8 cellular contexts compared by ENCODE assay signal in the genomic region with DNA sequence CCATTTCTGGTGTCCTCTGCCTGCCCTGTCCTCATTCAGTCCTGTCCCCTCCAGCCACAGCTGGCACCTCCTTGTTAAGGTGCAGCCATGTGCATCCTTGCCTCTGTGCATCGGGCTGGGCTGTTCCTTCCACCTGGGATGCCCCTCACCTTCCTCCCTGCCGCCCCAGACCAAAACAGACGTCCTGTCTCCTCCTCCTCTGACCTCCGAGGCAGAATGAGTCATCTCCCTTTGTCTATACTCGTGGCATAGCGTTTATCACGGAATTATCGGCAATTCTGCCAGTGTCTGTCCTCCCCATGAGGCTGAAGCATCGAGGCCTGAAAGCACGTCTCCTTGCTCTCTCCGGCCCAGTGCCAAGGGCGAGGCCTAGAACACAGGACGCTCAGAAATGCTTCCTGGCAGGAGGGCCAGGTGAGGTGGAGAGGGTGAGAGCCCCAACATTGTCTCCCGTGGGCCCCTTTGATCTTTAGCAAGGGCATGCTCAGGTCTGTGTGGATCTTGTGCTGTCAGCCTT. TPM values are rescaled to one million over a fixed set of nuclear protein-coding genes. Genes with fewer than 3 reads are reported as not detected.
DNase-seq lines count a peak whose midpoint lies in the region; TF ChIP-seq lines count a peak whose summit lies in the region.
"Had no signal": no experiment of that assay in that cellular context is flagged by ENCODE, and none has a peak within 500 bp of the region (broad histone marks: within the 10 kb centered on the region; RNA-seq: fewer than 3 reads in every experiment).

No MANE protein-coding gene starts in this region.

- TF ChIP-seq CTCF in RWPE1 (conservative IDR thresholded peaks at IDR 0.05; ENCODE audit: low read depth) (no peak), esophagus squamous epithelium (IDR thresholded peaks at IDR 0.05) (no peak)

- TF ChIP-seq POLR2A in esophagus squamous epithelium (IDR thresholded peaks at IDR 0.05) = peak in 1 of 4 donors; percentile 21

- CTCF ChIA-PET in RWPE1 (lab: Yijun Ruan, JAX) = interaction anchor here (1.2 kb wide), 1 partner anchor 88 kb away, joined by 6 read pairs; no protein-coding TSS in a partner anchor

- H3K4me1 ChIP-seq in esophagus squamous epithelium = peaks cover 42 to 88% (median 50%) of the 10 kb centered on the region in 3 donors

- peak; percentile 63 for DNase-seq in H4 (ENCODE audit: low spot score)
- peak; percentile 80 for DNase-seq in RWPE1 (ENCODE audit: low spot score)
- DNase-seq in esophagus squamous epithelium (lab: John Stamatoyannopoulos, UW) = no peak
- peak; percentile 51 for DNase-seq in pulmonary artery endothelial cell (ENCODE audit: low read depth, low spot score)
- no peak for DNase-seq in putamen (ENCODE audit: low spot score)
- no peak for DNase-seq in stimulated activated CD8-positive, alpha-beta memory T cell treated with anti-CD3 and anti-CD28 coated beads, Interleukin-4, amount 100 ng/mL, for 48 hours
- no peak for DNase-seq in NCI-H187 treated with DMSO at 0.1 percent for 48 hours (lab: John Stamatoyannopoulos, UW)

- H3K9me3 ChIP-seq in esophagus squamous epithelium = no peaks in the 10 kb centered on the region

- no peaks in the 10 kb centered on the region for H3K36me3 ChIP-seq in esophagus squamous epithelium

- H3K4me3 ChIP-seq in esophagus squamous epithelium = peak overlapping the region in 2 of 4 donors; percentile 4 to 36
- H3K4me3 ChIP-seq: SK-N-MC had no signal

- 7 to 9% methylated on average over 7 to 12 of the region's 14 CpGs for WGBS in esophagus squamous epithelium, 2 donors

- intact Hi-C loops in esophagus squamous epithelium (cut with DNase I) = loop anchor here (10.0 kb wide), 1 partner anchor 89 kb away; no protein-coding TSS in a partner anchor

- POLR2A ChIA-PET in RWPE1 (lab: Yijun Ruan, JAX; ENCODE audit: low non-redundant PET) = no interaction called here

- no peaks in the 10 kb centered on the region for H3K27me3 ChIP-seq in esophagus squamous epithelium

- H3K27ac ChIP-seq in RWPE1 (peak overlapping the region; percentile 100), esophagus squamous epithelium (peak overlapping the region; percentile 82 to 96 (median 94))
- H3K27ac ChIP-seq: SK-N-MC had no signal

RNA-seq across cellular contexts. Expression of a gene that starts 4.6 kb away (rescaled TPM):
- 2.4 and 3.6 TPM in 2 replicates for total RNA-seq in H4 (2014; rRNA removed; shearing (Covaris generic))
- total RNA-seq in esophagus squamous epithelium (10 to 100 TPM; 17.0 to 36.3 (median 22.3) TPM), pulmonary artery endothelial cell (6.9 and 9.5 TPM in 2 replicates)

Comparison
In these comparisons a context has a peak if more than half of its experiments do, and no peak if none do; other contexts are left out.
1. DNase-seq: peak in H4 (single experiment), RWPE1 (single experiment) and pulmonary artery endothelial cell (single experiment); none in esophagus squamous epithelium (single experiment), putamen (single experiment), stimulated activated CD8-positive, alpha-beta memory T cell treated with anti-CD3 and anti-CD28 coated beads, Interleukin-4, amount 100 ng/mL, for 48 hours (single experiment) and NCI-H187 treated with DMSO at 0.1 percent for 48 hours (single experiment).